In genomic region chr21:35483267-35483666, GRCh38 we compare ENCODE assay signal across 29 cellular contexts.
"Had no signal": no experiment of that assay in that cellular context is flagged by ENCODE, and none has a peak within 500 bp of the region (broad histone marks: within the 10 kb centered on the region; RNA-seq: fewer than 3 reads in every experiment).

No MANE protein-coding gene starts in this region.

- H3K4me3 Mint-ChIP-seq: activated CD4-positive, alpha-beta memory T cell treated with anti-CD3 and anti-CD28 coated beads, Interleukin-2, amount 10 ng/mL, durations not matched to agents 7 days and 5 days; activated naive CD8-positive, alpha-beta T cell; mesothelial cell of epicardium; naive B cell; neural crest cell; T-helper 17 cell had no signal

- H3K9me3 Mint-ChIP-seq: activated CD4-positive, alpha-beta memory T cell treated with anti-CD3 and anti-CD28 coated beads, Interleukin-2, amount 10 ng/mL, durations not matched to agents 7 days and 5 days had no signal

- H3K27ac Mint-ChIP-seq: activated CD4-positive, alpha-beta memory T cell treated with anti-CD3 and anti-CD28 coated beads, Interleukin-2, amount 10 ng/mL, durations not matched to agents 7 days and 5 days; activated naive CD8-positive, alpha-beta T cell; mesothelial cell of epicardium; T-helper 17 cell had no signal

- H3K27me3 ChIP-seq: gastrocnemius medialis, pancreas, sigmoid colon, testis had no signal

- H3K4me3 ChIP-seq: gastrocnemius medialis, pancreas, prostate gland, sigmoid colon, testis, transverse colon had no signal

- H3K4me1 ChIP-seq: gastrocnemius medialis, pancreas, prostate gland, sigmoid colon, testis had no signal

- H3K9me3 ChIP-seq: gastrocnemius medialis, pancreas, prostate gland, testis, transverse colon had no signal

- DNase-seq: activated CD4-positive, alpha-beta memory T cell treated with anti-CD3 and anti-CD28 coated beads, Interleukin-2, amount 10 ng/mL, durations not matched to agents 7 days and 5 days; activated CD4-positive, alpha-beta T cell treated with anti-CD3 and anti-CD28 coated beads for 4 hours; activated CD4-positive, CD25-positive, alpha-beta regulatory T cell; activated naive CD4-positive, alpha-beta T cell treated with Interleukin-2 at 50 U/mL for 16 hours; activated T-cell treated with anti-CD3 and anti-CD28 coated beads, Interleukin-2, amount 50 U/mL, for 48 hours; caudate nucleus; cortex of kidney; gastrocnemius medialis; glutamatergic neuron; islet precursor cell; left ventricle myocardium superior; naive B cell; nucleus accumbens; pancreas; sigmoid colon; small intestine; stimulated activated CD4-positive, alpha-beta T cell treated with anti-CD3 and anti-CD28 coated beads, Interleukin-1b, Interleukin-23, amount 100 ng/mL, for 48 hours; stimulated activated CD4-positive, alpha-beta T cell treated with anti-CD3 and anti-CD28 coated beads, Interleukin-4, amount 100 ng/mL, for 4 hours; stimulated activated CD8-positive, alpha-beta memory T cell treated with anti-CD3 and anti-CD28 coated beads, Interleukin-4, amount 100 ng/mL, for 48 hours; stimulated activated naive CD4-positive, alpha-beta T cell; T-helper 17 cell; T1000; testis; transverse colon had no signal

- H3K27me3 Mint-ChIP-seq: activated naive CD8-positive, alpha-beta T cell had no signal

- H3K27ac ChIP-seq: epithelial cell of prostate, gastrocnemius medialis, pancreas, prostate gland, sigmoid colon, testis, transverse colon had no signal

- H3K36me3 ChIP-seq: gastrocnemius medialis, pancreas, prostate gland, sigmoid colon, transverse colon had no signal

- H3K4me1 Mint-ChIP-seq: neural crest cell, T-helper 17 cell had no signal
